ENCODE assay signal across 8 cellular contexts in genomic region chr17:7237266-7237760, GRCh38. TPM values are rescaled to one million over a fixed set of nuclear protein-coding genes. Genes with fewer than 3 reads are reported as not detected.
DNase-seq lines count a peak whose midpoint lies in the region; ATAC-seq and TF ChIP-seq lines count a peak whose summit lies in the region.

No MANE protein-coding gene starts in this region.

- H3K9me3 ChIP-seq in skeletal muscle satellite cell (replicated peaks; ENCODE audit: low read length), result no peaks in the 10 kb centered on the region

- peak overlapping the region; percentile 81 for H3K9ac ChIP-seq in skeletal muscle satellite cell (ENCODE audit: low read depth, low read length)

- CTCF ChIA-PET in activated CD4-positive, alpha-beta memory T cell treated with anti-CD3 and anti-CD28 coated beads for 36 hours (lab: Charles Lee), result interaction anchor here (1.4 to 4.4 kb wide), 2 partner anchors 17 to 23 kb away, joined by 4 to 34 read pairs; partner anchors contain the start of genes ACADVL and DLG4

- peak overlapping the region; percentile 91 for H3K4me2 ChIP-seq in skeletal muscle satellite cell (ENCODE audit: low read length)

- no peaks in the 10 kb centered on the region for H3K9me3 Mint-ChIP-seq in activated CD4-positive, alpha-beta memory T cell treated with anti-CD3 and anti-CD28 coated beads for 36 hours
- peaks cover 38% of the 10 kb centered on the region for H3K9me3 Mint-ChIP-seq in glutamatergic neuron (ENCODE audit: unreplicated experiment)

- intact Hi-C loops in activated CD4-positive, alpha-beta memory T cell treated with anti-CD3 and anti-CD28 coated beads for 36 hours (cut with micrococcal nuclease), result no loop called here

- peaks cover 2% of the 10 kb centered on the region for H3K27me3 Mint-ChIP-seq in activated CD4-positive, alpha-beta memory T cell treated with anti-CD3 and anti-CD28 coated beads for 36 hours
- H3K27me3 Mint-ChIP-seq in glutamatergic neuron (ENCODE audit: unreplicated experiment), result peaks cover 39% of the 10 kb centered on the region

- H3K27me3 ChIP-seq in H7 (ENCODE audit: control insufficient read depth, insufficient read depth, low read length), result no peaks in the 10 kb centered on the region
- H3K27me3 ChIP-seq in skeletal muscle satellite cell (ENCODE audit: control insufficient read depth, insufficient read depth, low read length), result no peaks in the 10 kb centered on the region

- H3K4me1 ChIP-seq in skeletal muscle satellite cell (ENCODE audit: control insufficient read depth, insufficient read depth, low read length), result peaks cover 52% of the 10 kb centered on the region

- H3K4me3 ChIP-seq in H7 (ENCODE audit: insufficient read depth, low read depth, low read length) (peak overlapping the region; percentile 94), skeletal muscle satellite cell (ENCODE audit: low read length) (peak overlapping the region; percentile 94)

- POLR2A ChIA-PET in activated CD4-positive, alpha-beta memory T cell treated with anti-CD3 and anti-CD28 coated beads for 36 hours (lab: Charles Lee), result interaction anchor here (1.5 to 2.6 kb wide), 2 partner anchors 17 to 71 kb away, joined by 3 to 11 read pairs; no protein-coding TSS in a partner anchor

- H3K4me1 Mint-ChIP-seq in activated CD4-positive, alpha-beta memory T cell treated with anti-CD3 and anti-CD28 coated beads for 36 hours (ENCODE audit: low read depth), result peaks cover 62% of the 10 kb centered on the region
- H3K4me1 Mint-ChIP-seq in glutamatergic neuron (ENCODE audit: low read depth, unreplicated experiment), result peaks cover 28% of the 10 kb centered on the region

- no peak for TF ChIP-seq CTCF in glutamatergic neuron (IDR thresholded peaks at IDR 0.05; ENCODE audit: partially characterized antibody, unreplicated experiment)

- H3K36me3 Mint-ChIP-seq in activated CD4-positive, alpha-beta memory T cell treated with anti-CD3 and anti-CD28 coated beads for 36 hours, result peaks cover 29% of the 10 kb centered on the region
- H3K36me3 Mint-ChIP-seq in glutamatergic neuron (ENCODE audit: unreplicated experiment), result peaks cover 15% of the 10 kb centered on the region

- H3K27ac Mint-ChIP-seq in activated CD4-positive, alpha-beta memory T cell treated with anti-CD3 and anti-CD28 coated beads for 36 hours, result peak overlapping the region; percentile 97
- peak overlapping the region; percentile 79 for H3K27ac Mint-ChIP-seq in glutamatergic neuron (ENCODE audit: unreplicated experiment)

- H3K36me3 ChIP-seq in H7 (replicated peaks; ENCODE audit: control insufficient read depth, insufficient read depth, low read length) (peaks cover 19% of the 10 kb centered on the region), skeletal muscle satellite cell (ENCODE audit: insufficient read depth, low read length) (peaks cover 43% of the 10 kb centered on the region)

- peak overlapping the region; percentile 94 for H3K4me3 Mint-ChIP-seq in activated CD4-positive, alpha-beta memory T cell treated with anti-CD3 and anti-CD28 coated beads for 36 hours
- H3K4me3 Mint-ChIP-seq in glutamatergic neuron (ENCODE audit: unreplicated experiment), result peak overlapping the region; percentile 87

- no peak for ATAC-seq in GM18517 (IDR thresholded peaks at IDR 0.05; ENCODE audit: unreplicated experiment)
- no peak for ATAC-seq in HG02588 (IDR thresholded peaks at IDR 0.05; ENCODE audit: unreplicated experiment)

- DNase-seq in H7 (no peak), glutamatergic neuron (no peak), SKM-1 (lab: John Stamatoyannopoulos, UW; ENCODE audit: unreplicated experiment) (no peak)
- no peak for DNase-seq in activated CD4-positive, alpha-beta memory T cell treated with anti-CD3 and anti-CD28 coated beads for 36 hours
- DNase-seq in stimulated activated CD4-positive, alpha-beta T cell treated with anti-CD3 and anti-CD28 coated beads, Interleukin-2, amount 100 ng/mL, for 24 hours, result no peak

RNA-seq across cellular contexts. Expression of gene PHF23, which starts 1.9 kb away (rescaled TPM):
- total RNA-seq in H7 (2014; rRNA removed; shearing (Covaris generic)), result 54.9 and 56.2 TPM in 2 replicates
- total RNA-seq in activated CD4-positive, alpha-beta memory T cell treated with anti-CD3 and anti-CD28 coated beads for 36 hours, result 10 to 100 TPM; 24.0 to 28.7 TPM
- 72.3 TPM for total RNA-seq in glutamatergic neuron (ENCODE audit: unreplicated experiment)
- total RNA-seq in skeletal muscle satellite cell (2012; rRNA removed), result 37.0 and 46.1 TPM in 2 replicates

RNA-seq across cellular contexts. Expression of gene DVL2, which starts 3.0 kb away (rescaled TPM):
- total RNA-seq in H7 (2014; rRNA removed; shearing (Covaris generic)), result 75.0 and 90.9 TPM in 2 replicates
- total RNA-seq in activated CD4-positive, alpha-beta memory T cell treated with anti-CD3 and anti-CD28 coated beads for 36 hours, result 10 to 100 TPM; 44.7 to 48.2 TPM
- 79.1 TPM for total RNA-seq in glutamatergic neuron (ENCODE audit: unreplicated experiment)
- 34.5 and 67.7 TPM in 2 replicates for total RNA-seq in skeletal muscle satellite cell (2012; rRNA removed)

RNA-seq across cellular contexts. Expression of gene GABARAP, which starts 4.9 kb away (rescaled TPM):
- 185 and 231 TPM in 2 replicates for total RNA-seq in H7 (2014; rRNA removed; shearing (Covaris generic))
- total RNA-seq in activated CD4-positive, alpha-beta memory T cell treated with anti-CD3 and anti-CD28 coated beads for 36 hours, result 100 to 1,000 TPM; 188 to 199 TPM
- 908 TPM for total RNA-seq in glutamatergic neuron (ENCODE audit: unreplicated experiment)
- total RNA-seq in skeletal muscle satellite cell (2012; rRNA removed), result 146 and 224 TPM in 2 replicates

RNA-seq across cellular contexts. Expression of gene CTDNEP1, which starts 14.2 kb away (rescaled TPM):
- total RNA-seq in H7 (2014; rRNA removed; shearing (Covaris generic)), result 58.8 and 59.9 TPM in 2 replicates
- 100 to 1,000 TPM; 155 to 164 TPM for total RNA-seq in activated CD4-positive, alpha-beta memory T cell treated with anti-CD3 and anti-CD28 coated beads for 36 hours
- total RNA-seq in glutamatergic neuron (ENCODE audit: unreplicated experiment), result 185 TPM
- 23.3 and 36.3 TPM in 2 replicates for total RNA-seq in skeletal muscle satellite cell (2012; rRNA removed)

RNA-seq across cellular contexts. Expression of gene ELP5, which starts 14.7 kb away (rescaled TPM):
- 66.4 and 77.4 TPM in 2 replicates for total RNA-seq in H7 (2014; rRNA removed; shearing (Covaris generic))
- total RNA-seq in activated CD4-positive, alpha-beta memory T cell treated with anti-CD3 and anti-CD28 coated beads for 36 hours, result 10 to 100 TPM; 49.6 to 52.4 TPM
- total RNA-seq in glutamatergic neuron (ENCODE audit: unreplicated experiment), result 34.1 TPM
- 32.7 and 45.0 TPM in 2 replicates for total RNA-seq in skeletal muscle satellite cell (2012; rRNA removed)
